In the genomic region with DNA sequence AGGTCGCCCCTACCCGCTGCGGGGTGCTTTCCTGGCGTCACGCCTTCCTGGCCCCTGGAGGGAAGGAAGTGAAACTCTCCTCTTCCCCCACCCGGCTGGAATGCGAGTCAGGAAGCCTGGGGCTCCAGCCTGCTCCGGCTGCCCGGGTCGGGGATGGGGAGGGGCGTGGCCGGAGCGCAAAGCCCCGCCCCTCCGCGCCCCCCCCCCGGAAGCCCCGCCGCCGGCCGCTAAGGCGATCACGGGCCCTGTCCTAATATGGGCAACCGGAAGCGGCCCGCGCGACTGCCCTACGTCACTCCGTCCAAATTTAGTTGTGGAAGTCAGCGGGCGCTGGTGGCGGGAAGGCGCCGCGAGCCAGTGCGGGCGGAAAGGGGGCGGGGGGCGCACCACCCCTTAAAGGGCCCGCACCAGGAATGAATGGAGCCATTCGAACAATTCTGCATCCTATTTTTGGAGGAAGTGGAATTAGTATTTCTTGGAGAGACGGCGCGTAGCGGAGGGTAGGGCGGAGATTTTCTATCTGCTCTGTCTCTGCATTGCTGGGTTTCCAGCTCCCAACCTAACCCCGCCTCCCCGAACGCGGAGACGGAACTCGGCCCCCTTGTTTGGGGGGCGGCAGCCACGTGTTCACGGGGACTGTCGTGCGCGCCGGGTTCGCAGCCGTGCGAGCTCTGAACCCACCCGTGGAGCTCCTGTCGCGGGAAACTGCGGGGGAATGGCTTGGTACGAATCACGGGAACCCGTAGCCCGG, we compare ENCODE assay signal across 8 cellular contexts. TPM values are rescaled to one million over a fixed set of nuclear protein-coding genes. Genes with fewer than 3 reads are reported as not detected.
A peak's percentile ranks its signal among the peaks of the same experiment; 100 is the strongest.
DNase-seq lines count a peak whose midpoint lies in the region; ATAC-seq, FAIRE-seq and TF ChIP-seq lines count a peak whose summit lies in the region.

No MANE protein-coding gene starts in this region.

- peak overlapping the region; percentile 92 to 99 for H3K4me3 ChIP-seq in ascending aorta
- peak overlapping the region; percentile 77 for H3K4me3 ChIP-seq in right cardiac atrium (ENCODE audit: low read length)

- peak overlapping the region; percentile 99 for H3K27ac ChIP-seq in ascending aorta
- peak overlapping the region; percentile 99 for H3K27ac ChIP-seq in right cardiac atrium (ENCODE audit: low read length)

- peaks cover 0 to 12% of the 10 kb centered on the region in 2 donors for H3K36me3 ChIP-seq in ascending aorta

- peak; percentile 34 for ATAC-seq in HG02943 (IDR thresholded peaks at IDR 0.05; ENCODE audit: low read depth, unreplicated experiment)
- ATAC-seq in right cardiac atrium = peak; percentile 72 to 80

- TF ChIP-seq CTCF in ascending aorta (IDR thresholded peaks at IDR 0.05) = peak in 1 of 3 experiments; percentile 15

- intact Hi-C loops in ascending aorta (cut with DNase I) = loop anchor here (2.0 to 10.0 kb wide), 7 partner anchors 57 to 921 kb away; a partner anchor contains a TSS
- intact Hi-C loops in right cardiac atrium (cut with DNase I) = no loop called here

- FAIRE-seq in GM12891 (lab: Jason Lieb, UNC) (peak; percentile 71), urothelium cell line (lab: Jason Lieb, UNC) (no peak)

- peak; percentile 85 for DNase-seq in GM12891 (ENCODE audit: insufficient read length, low spot score)
- peak; percentile 91 for DNase-seq in NCI-H2029 treated with DMSO at 0.1 percent for 48 hours (lab: John Stamatoyannopoulos, UW)
- peak; percentile 94 for DNase-seq in T-helper 9 cell
- DNase-seq in ascending aorta (ENCODE audit: low spot score in 2 of 2) = peak; percentile 91 to 99
- DNase-seq in right cardiac atrium = peak; percentile 98 to 99 (median 99)
- peak; percentile 97 for DNase-seq in putamen (ENCODE audit: low spot score)
- peak; percentile 92 for DNase-seq in urothelium cell line (ENCODE audit: low spot score)

- H3K4me1 ChIP-seq in ascending aorta = peaks cover 5 to 15% of the 10 kb centered on the region in 2 donors
- peaks cover 4% of the 10 kb centered on the region for H3K4me1 ChIP-seq in right cardiac atrium (ENCODE audit: control insufficient read depth, insufficient read depth, low read length)

- H3K9me3 ChIP-seq in ascending aorta = no peaks in the 10 kb centered on the region
- no peaks in the 10 kb centered on the region for H3K9me3 ChIP-seq in right cardiac atrium (ENCODE audit: control insufficient read depth, low read length)

- WGBS in right cardiac atrium = under 1% methylated on average over 71 of the region's 71 CpGs

- no peak for TF ChIP-seq POLR2A in GM12891 (IDR thresholded peaks at IDR 0.05; ENCODE audit: low read depth, low read length)

- H3K27me3 ChIP-seq in ascending aorta = no peaks in the 10 kb centered on the region
- H3K27me3 ChIP-seq in right cardiac atrium (ENCODE audit: control insufficient read depth, insufficient read depth) = no peaks in the 10 kb centered on the region

TF ChIP-seq in GM12891, 5 proteins besides CTCF, POLR2A, EP300 and RAD21:
- TF ChIP-seq POU2F2 (IDR thresholded peaks at IDR 0.05; ENCODE audit: low read depth, low read length) (no peak), SPI1 (IDR thresholded peaks at IDR 0.05; ENCODE audit: low read depth, low read length) (peak; percentile 65), TAF1 (IDR thresholded peaks at IDR 0.05; ENCODE audit: low read depth, low read length) (no peak), POLR2AphosphoS5 (IDR thresholded peaks at IDR 0.05; ENCODE audit: low read depth, low read length) (0 out of 2 replicates have a peak, but pooled peaks have one; percentile 21), PAX5 (IDR thresholded peaks at IDR 0.05; ENCODE audit: insufficient read depth, low read length, severe bottlenecking) (no peak)

RNA-seq across cellular contexts. Expression of a gene that starts 1.6 kb away (rescaled TPM):
- 61.4 TPM for polyA plus RNA-seq in GM12891 (2012; ENCODE audit: low read depth, missing spikeins)
- total RNA-seq in ascending aorta (907 TPM), right cardiac atrium (10 to 100 TPM; 22.2 to 53.5 (median 29.2) TPM)
- polyA plus RNA-seq in right cardiac atrium = 62.9 TPM

RNA-seq across cellular contexts. Expression of a gene that starts 1.6 kb away (rescaled TPM):
- 42.4 TPM for polyA plus RNA-seq in GM12891 (2012; ENCODE audit: low read depth, missing spikeins)
- total RNA-seq in ascending aorta (31.6 TPM), right cardiac atrium (10 to 100 TPM; 30.8 to 39.8 (median 37.2) TPM)
- 47.7 TPM for polyA plus RNA-seq in right cardiac atrium

RNA-seq across cellular contexts. Expression of a gene that starts 33.7 kb away (rescaled TPM):
- polyA plus RNA-seq in GM12891 (2012; ENCODE audit: low read depth, missing spikeins) = 24.0 TPM
- total RNA-seq in ascending aorta = 35.5 TPM
- total RNA-seq in right cardiac atrium = 10 to 100 TPM; 27.6 to 44.2 (median 40.2) TPM
- polyA plus RNA-seq in right cardiac atrium = 40.2 TPM

RNA-seq across cellular contexts. Expression of a gene that starts 35.2 kb away (rescaled TPM):
- 39.2 TPM for polyA plus RNA-seq in GM12891 (2012; ENCODE audit: low read depth, missing spikeins)
- total RNA-seq in ascending aorta = 17.3 TPM
- total RNA-seq in right cardiac atrium = 10 to 100 TPM; 14.8 to 22.2 (median 17.5) TPM
- 19.9 TPM for polyA plus RNA-seq in right cardiac atrium

RNA-seq across cellular contexts. Expression of a gene that starts 49.1 kb away (rescaled TPM):
- 5.6 TPM for polyA plus RNA-seq in GM12891 (2012; ENCODE audit: low read depth, missing spikeins)
- 46.7 TPM for total RNA-seq in ascending aorta
- 10 to 100 TPM in 2 of 4 donors, 1 to 10 TPM in 2; 8.0 to 11.9 (median 10.1) TPM for total RNA-seq in right cardiac atrium
- 8.0 TPM for polyA plus RNA-seq in right cardiac atrium

Comparison
In these comparisons a context has a peak if more than half of its experiments do, and no peak if none do; other contexts are left out.
1. Peak in every context shown above with its lines: DNase-seq, ATAC-seq, H3K4me3 ChIP-seq and H3K27ac ChIP-seq.
2. RNA of a gene that starts 1.6 kb away (total RNA-seq): 907 TPM in ascending aorta (single experiment); 22.2 to 53.5 TPM in right cardiac atrium; every median in the first group is over 10 times any median in the second.